Comparison of ENCODE assay signal across 16 cellular contexts in the genomic region with DNA sequence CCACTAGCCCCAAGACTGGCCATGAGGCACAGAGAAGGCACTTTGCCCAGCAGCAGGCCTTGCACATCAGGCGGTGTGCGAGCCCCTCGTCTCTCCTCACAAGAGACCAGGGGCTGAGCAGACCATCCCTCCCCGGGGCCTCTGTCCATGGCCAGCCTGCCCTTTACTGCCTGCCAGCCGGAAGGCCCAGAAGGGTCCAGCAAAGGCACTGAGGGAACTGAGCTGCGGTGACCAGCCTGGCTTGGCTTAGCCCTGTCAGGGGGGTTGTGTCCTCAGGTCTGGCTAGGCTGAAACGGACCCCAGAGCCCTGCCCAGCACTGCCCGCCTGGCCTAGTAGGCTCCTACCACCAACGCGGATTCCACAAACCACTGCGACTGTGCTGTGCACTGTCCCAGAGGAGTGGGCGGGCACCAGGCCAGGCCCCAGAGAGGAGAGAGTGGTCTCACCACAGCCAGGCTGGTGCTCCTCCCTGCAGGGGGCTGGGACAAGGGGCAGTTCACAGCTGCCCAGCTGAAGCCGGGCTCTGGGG. TPM values are rescaled to one million over a fixed set of nuclear protein-coding genes. Genes with fewer than 3 reads are reported as not detected.
DNase-seq lines count a peak whose midpoint lies in the region; ATAC-seq and TF ChIP-seq lines count a peak whose summit lies in the region.
"Had no signal": no experiment of that assay in that cellular context is flagged by ENCODE, and none has a peak within 500 bp of the region (broad histone marks: within the 10 kb centered on the region; RNA-seq: fewer than 3 reads in every experiment).

No MANE protein-coding gene starts in this region.

- H3K9me3 ChIP-seq in neural progenitor cell (ENCODE audit: low read depth) (no peaks in the 10 kb centered on the region), upper lobe of right lung (no peaks in the 10 kb centered on the region)

- no peak overlapping the region for H2AFZ ChIP-seq in neural progenitor cell (replicated peaks)

- intact Hi-C loops in left cardiac atrium (cut with DNase I) = loop anchor here in 1 of 2 donors (5.0 kb wide), 1 partner anchor 47 kb away; no protein-coding TSS in a partner anchor
- intact Hi-C loops in upper lobe of right lung (cut with DNase I) = no loop called here

- H3K4me3 ChIP-seq in neural progenitor cell (no peak overlapping the region), upper lobe of right lung (no peak overlapping the region)

- no peaks in the 10 kb centered on the region for H3K79me2 ChIP-seq in neural progenitor cell (ENCODE audit: low read depth)

- peaks cover 55% of the 10 kb centered on the region for H3K27me3 ChIP-seq in neural progenitor cell
- H3K27me3 ChIP-seq in upper lobe of right lung = peaks cover 16% of the 10 kb centered on the region

- ATAC-seq in left cardiac atrium (peak; percentile 41 to 46), upper lobe of right lung (no peak), HG03045 (IDR thresholded peaks at IDR 0.05; ENCODE audit: unreplicated experiment) (no peak)

- H3K36me3 Mint-ChIP-seq in neural progenitor cell = no peaks in the 10 kb centered on the region
- H3K36me3 Mint-ChIP-seq: activated naive CD4-positive, alpha-beta T cell treated with anti-CD3 and anti-CD28 coated beads, Interleukin-2, amount 10 ng/mL, durations not matched to agents 7 days and 5 days; natural killer cell treated with Interleukin-12 subunit alpha and Interleukin-12 subunit beta and Interleukin-15 and Interleukin-18, amount 100 ng/mL, for 72 hours had no signal

- H3K27ac Mint-ChIP-seq in neural progenitor cell = no peak overlapping the region
- H3K27ac Mint-ChIP-seq: activated naive CD4-positive, alpha-beta T cell treated with anti-CD3 and anti-CD28 coated beads, Interleukin-2, amount 10 ng/mL, durations not matched to agents 7 days and 5 days; natural killer cell treated with Interleukin-12 subunit alpha and Interleukin-12 subunit beta and Interleukin-15 and Interleukin-18, amount 100 ng/mL, for 72 hours; T-helper 2 cell treated with Interferon-gamma antibody and Interleukin-4, amounts not matched to agents 5 μg/mL and 100 μg/mL, for 36 hours had no signal

- TF ChIP-seq CTCF in neural progenitor cell (IDR thresholded peaks at IDR 0.05) = no peak
- no peak for TF ChIP-seq CTCF in upper lobe of right lung (IDR thresholded peaks at IDR 0.05)

- H4K20me1 ChIP-seq in neural progenitor cell (ENCODE audit: low read depth) = no peaks in the 10 kb centered on the region

- no peak overlapping the region for H3K9ac ChIP-seq in neural progenitor cell

- peaks cover 9% of the 10 kb centered on the region for H3K27me3 Mint-ChIP-seq in neural progenitor cell (ENCODE audit: insufficient read depth, low read depth)

- H3K4me1 ChIP-seq in neural progenitor cell (peaks cover 7% of the 10 kb centered on the region), upper lobe of right lung (no peaks in the 10 kb centered on the region)

- H3K4me2 ChIP-seq in neural progenitor cell = peak overlapping the region; percentile 80

- H3K9me3 Mint-ChIP-seq in neural progenitor cell = no peaks in the 10 kb centered on the region
- H3K9me3 Mint-ChIP-seq: activated naive CD4-positive, alpha-beta T cell treated with anti-CD3 and anti-CD28 coated beads, Interleukin-2, amount 10 ng/mL, durations not matched to agents 7 days and 5 days; natural killer cell treated with Interleukin-12 subunit alpha and Interleukin-12 subunit beta and Interleukin-15 and Interleukin-18, amount 100 ng/mL, for 72 hours; T-helper 2 cell treated with Interferon-gamma antibody and Interleukin-4, amounts not matched to agents 5 μg/mL and 100 μg/mL, for 36 hours had no signal

- DNase-seq in activated T-cell treated with anti-CD3 and anti-CD28 coated beads, Interleukin-2, amount 50 U/mL, for 1 hour = peak; percentile 11
- DNase-seq in activated T-cell treated with anti-CD3 and anti-CD28 coated beads for 4 hours (no peak), left cardiac atrium (peak; percentile 36), neural progenitor cell (ENCODE audit: low spot score) (peak; percentile 41), upper lobe of right lung (peak; percentile 61), NCI-H2227 treated with DMSO at 0.1 percent for 48 hours (lab: John Stamatoyannopoulos, UW) (no peak), DMS79 treated with DMSO at 0.1 percent for 48 hours (lab: John Stamatoyannopoulos, UW) (no peak)
- DNase-seq: activated naive CD4-positive, alpha-beta T cell treated with anti-CD3 and anti-CD28 coated beads, Interleukin-2, amount 10 ng/mL, durations not matched to agents 7 days and 5 days; foreskin melanocyte; KG1; NCI-H146; NCI-H524; RPMI8226 had no signal

- H3K27ac ChIP-seq in neural progenitor cell (no peak overlapping the region), upper lobe of right lung (no peak overlapping the region)

- no peaks in the 10 kb centered on the region for H3K36me3 ChIP-seq in neural progenitor cell
- no peaks in the 10 kb centered on the region for H3K36me3 ChIP-seq in upper lobe of right lung

- H3K4me3 Mint-ChIP-seq in neural progenitor cell = no peak overlapping the region
- H3K4me3 Mint-ChIP-seq: activated naive CD4-positive, alpha-beta T cell treated with anti-CD3 and anti-CD28 coated beads, Interleukin-2, amount 10 ng/mL, durations not matched to agents 7 days and 5 days; natural killer cell treated with Interleukin-12 subunit alpha and Interleukin-12 subunit beta and Interleukin-15 and Interleukin-18, amount 100 ng/mL, for 72 hours had no signal

- no peaks in the 10 kb centered on the region for H3F3A ChIP-seq in neural progenitor cell (ENCODE audit: low read depth)

- peaks cover 6% of the 10 kb centered on the region for H3K4me1 Mint-ChIP-seq in neural progenitor cell

RNA-seq across cellular contexts. Expression of gene CAMK2B, which starts 16.6 kb away (rescaled TPM):
- total RNA-seq in left cardiac atrium (10 to 100 TPM; 75.8 to 98.7 TPM), neural progenitor cell (ENCODE audit: low replicate concordance) (0.09 and 0.31 TPM in 2 replicates), upper lobe of right lung (0.17 TPM)

Comparison
In these comparisons a context has a peak if more than half of its experiments do, and no peak if none do; other contexts are left out.
1. DNase-seq: peak in activated T-cell treated with anti-CD3 and anti-CD28 coated beads, Interleukin-2, amount 50 U/mL, for 1 hour (single experiment), left cardiac atrium (single experiment), neural progenitor cell (single experiment) and upper lobe of right lung (single experiment); none in activated T-cell treated with anti-CD3 and anti-CD28 coated beads for 4 hours (single experiment), NCI-H2227 treated with DMSO at 0.1 percent for 48 hours (single experiment) and DMS79 treated with DMSO at 0.1 percent for 48 hours (single experiment).
2. ATAC-seq: peak in left cardiac atrium (2 of 2); none in upper lobe of right lung (single experiment) and HG03045 (single experiment).
3. RNA of gene CAMK2B, which starts 16.6 kb away (total RNA-seq): 75.8 to 98.7 TPM in left cardiac atrium; 0.17 TPM in upper lobe of right lung (single experiment) and 0.09 to 0.31 TPM in neural progenitor cell; every median in the first group is over 10 times any median in the second.